ENCODE assay signal across 8 cellular contexts in genomic region chr2:170929686-170930050, GRCh38. TPM values are rescaled to one million over a fixed set of nuclear protein-coding genes. Genes with fewer than 3 reads are reported as not detected.
A peak's percentile ranks its signal among the peaks of the same experiment; 100 is the strongest.
DNase-seq lines count a peak whose midpoint lies in the region; ATAC-seq and TF ChIP-seq lines count a peak whose summit lies in the region.

No MANE protein-coding gene starts in this region.

- H4K20me1 ChIP-seq in DND-41 (ENCODE audit: insufficient read depth, low read length), result peaks cover 39% of the 10 kb centered on the region; the same call in 1 of the 2 replicates

- H3K4me1 ChIP-seq in DND-41 (ENCODE audit: insufficient read depth, low read length), result peaks cover 46% of the 10 kb centered on the region
- H3K4me1 ChIP-seq in endocrine pancreas (ENCODE audit: control insufficient read depth, insufficient read depth, low read length), result peaks cover 28% of the 10 kb centered on the region
- H3K4me1 ChIP-seq in mesodermal cell (ENCODE audit: control insufficient read depth, insufficient read depth, low read length, poor library complexity, severe bottlenecking), result peaks cover 6% of the 10 kb centered on the region

- H3K9ac ChIP-seq in DND-41 (ENCODE audit: low read depth, low read length), result peak overlapping the region; percentile 89
- peak overlapping the region; percentile 98 for H3K9ac ChIP-seq in endocrine pancreas (ENCODE audit: control insufficient read depth, insufficient read depth, low read length)

- peaks cover 3% of the 10 kb centered on the region for H3K9me3 Mint-ChIP-seq in activated CD4-positive, alpha-beta memory T cell treated with anti-CD3 and anti-CD28 coated beads for 36 hours

- CTCF ChIA-PET in activated CD4-positive, alpha-beta memory T cell treated with anti-CD3 and anti-CD28 coated beads for 36 hours (lab: Charles Lee), result interaction anchor here (0.6 to 4.3 kb wide), 22 partner anchors 9 to 774 kb away, joined by 3 to 20 read pairs (median 6); partner anchors contain the start of genes DCAF17 and METTL8

- no peaks in the 10 kb centered on the region for H3K27me3 Mint-ChIP-seq in activated CD4-positive, alpha-beta memory T cell treated with anti-CD3 and anti-CD28 coated beads for 36 hours

- H3K27me3 ChIP-seq in DND-41 (ENCODE audit: insufficient read depth, low read length, poor library complexity), result no peaks in the 10 kb centered on the region
- no peaks in the 10 kb centered on the region for H3K27me3 ChIP-seq in endocrine pancreas (ENCODE audit: control insufficient read depth, insufficient read depth, low read length)

- peaks cover 12% of the 10 kb centered on the region for H3K36me3 Mint-ChIP-seq in activated CD4-positive, alpha-beta memory T cell treated with anti-CD3 and anti-CD28 coated beads for 36 hours

- H3K4me1 Mint-ChIP-seq in activated CD4-positive, alpha-beta memory T cell treated with anti-CD3 and anti-CD28 coated beads for 36 hours (ENCODE audit: low read depth), result peaks cover 38% of the 10 kb centered on the region

- peak overlapping the region; percentile 76 for H3K4me2 ChIP-seq in DND-41 (ENCODE audit: insufficient read depth, low read length)

- H3K27ac Mint-ChIP-seq in activated CD4-positive, alpha-beta memory T cell treated with anti-CD3 and anti-CD28 coated beads for 36 hours, result peak overlapping the region; percentile 96

- H2AFZ ChIP-seq in DND-41 (ENCODE audit: low read depth, low read length), result peak overlapping the region; percentile 81

- H3K27ac ChIP-seq in DND-41 (ENCODE audit: low read length) (peak overlapping the region; percentile 69), mesodermal cell (ENCODE audit: low read depth, low read length, severe bottlenecking) (peak overlapping the region; percentile 98)

- H3K4me3 ChIP-seq in DND-41 (ENCODE audit: low read depth in 1 of 2, low read length in 2 of 2), result peak overlapping the region; percentile 51 to 84
- H3K4me3 ChIP-seq in endocrine pancreas (ENCODE audit: control insufficient read depth, insufficient read depth, low read length), result peak overlapping the region; percentile 99
- H3K4me3 ChIP-seq in mesodermal cell (ENCODE audit: extremely low read depth, insufficient read depth, low read length, poor library complexity, severe bottlenecking), result peak overlapping the region; percentile 92

- ATAC-seq in DND-41 (ENCODE audit: insufficient read depth, low read depth) (peak; percentile 1; the same call in 1 of the 3 replicates), GM21619 (IDR thresholded peaks at IDR 0.05; ENCODE audit: unreplicated experiment) (peak; percentile 5), GM19328 (IDR thresholded peaks at IDR 0.05; ENCODE audit: unreplicated experiment) (no peak)

- peaks cover 65% of the 10 kb centered on the region for H3K79me2 ChIP-seq in DND-41 (ENCODE audit: insufficient read depth, low read length)

- intact Hi-C loops in activated CD4-positive, alpha-beta memory T cell treated with anti-CD3 and anti-CD28 coated beads for 36 hours (cut with micrococcal nuclease), result loop anchor here (1.0 to 5.0 kb wide), 8 partner anchors 44 to 1347 kb away; partner anchors contain the start of genes HAT1 and PPIG

- no peak for TF ChIP-seq CTCF in DND-41 (IDR thresholded peaks at IDR 0.05; ENCODE audit: borderline replicate concordance, extremely low read depth, low read length, poor library complexity, severe bottlenecking)

- 0% methylated on average over 18 to 19 of the region's 21 CpGs for WGBS in mesodermal cell (ENCODE audit: insufficient coverage in 2 of 2), 2 experiments

- H3K4me3 Mint-ChIP-seq in activated CD4-positive, alpha-beta memory T cell treated with anti-CD3 and anti-CD28 coated beads for 36 hours, result peak overlapping the region; percentile 97

- H3K36me3 ChIP-seq in DND-41 (ENCODE audit: insufficient read depth, low read length) (peaks cover 16% of the 10 kb centered on the region), endocrine pancreas (ENCODE audit: control insufficient read depth, insufficient read depth, low read length) (no peaks in the 10 kb centered on the region), mesodermal cell (ENCODE audit: control insufficient read depth, insufficient read depth, low read length) (peaks cover 11% of the 10 kb centered on the region)

- DNase-seq in DND-41 (peak; percentile 44), NAMALWA (ENCODE audit: low spot score) (peak; percentile 69)
- peak; percentile 63 for DNase-seq in activated CD4-positive, alpha-beta memory T cell treated with anti-CD3 and anti-CD28 coated beads for 36 hours
- peak; percentile 30 for DNase-seq in stimulated activated naive CD4-positive, alpha-beta T cell treated with Interleukin-2 at 50 U/mL for 16 hours (lab: John Stamatoyannopoulos, UW)

- POLR2A ChIA-PET in activated CD4-positive, alpha-beta memory T cell treated with anti-CD3 and anti-CD28 coated beads for 36 hours (lab: Charles Lee), result interaction anchor here (1.1 to 2.4 kb wide), 8 partner anchors 11 to 993 kb away, joined by 3 to 13 read pairs (median 4); partner anchors contain the start of genes DCAF17, HAT1, METTL8 and SLC25A12

- H3K9me3 ChIP-seq in DND-41 (ENCODE audit: insufficient read depth, low read length, severe bottlenecking) (peaks cover 4% of the 10 kb centered on the region), endocrine pancreas (ENCODE audit: control insufficient read depth, low read length) (no peaks in the 10 kb centered on the region), mesodermal cell (ENCODE audit: control insufficient read depth, low read length) (peaks cover 9% of the 10 kb centered on the region)

RNA-seq across cellular contexts. Expression of gene GORASP2, which starts 0.6 kb away (rescaled TPM):
- total RNA-seq in activated CD4-positive, alpha-beta memory T cell treated with anti-CD3 and anti-CD28 coated beads for 36 hours, result 10 to 100 TPM; 64.5 to 73.7 TPM
- polyA plus RNA-seq in mesodermal cell (2013, experiment 1 of 2), result 104 TPM
- 98.4 TPM for polyA plus RNA-seq in mesodermal cell (2013, experiment 2 of 2)
